Comparison of ENCODE assay signal across 23 cellular contexts in genomic region chr12:207804-208203, GRCh38. TPM values are rescaled to one million over a fixed set of nuclear protein-coding genes. Genes with fewer than 3 reads are reported as not detected.
"Had no signal": no experiment of that assay in that cellular context is flagged by ENCODE, and none has a peak within 500 bp of the region (broad histone marks: within the 10 kb centered on the region; RNA-seq: fewer than 3 reads in every experiment).

No MANE protein-coding gene starts in this region.

- H3K9me3 ChIP-seq: MG63 had no signal

- H3K4me3 Mint-ChIP-seq: IgD-negative memory B cell had no signal

- FAIRE-seq: HTR-8/SVneo, K562, RCC 7860 had no signal

- H3K36me3 ChIP-seq: MG63, SJSA1 had no signal

- DNase-seq: MG63, NCI-H1092, NCI-H1436, NCI-H187, NCI-H2029, NCI-H2081 treated with DMSO at 0.1 percent for 48 hours, NCI-H2171, NCI-H226, NCI-H446, NCI-H510A, NCI-H524 treated with DMSO at 0.1 percent for 48 hours, NCI-H69, NCI-H774, Right ventricle myocardium superior, RPMI8226, SIG-M5 had no signal

- H3K4me3 ChIP-seq: K562, MG63, SJSA1, SK-N-MC had no signal

- H3K27ac ChIP-seq: HL-60, SJSA1, SK-N-MC had no signal

- ATAC-seq: K562 had no signal

- H3K27ac Mint-ChIP-seq: IgD-negative memory B cell had no signal

RNA-seq across cellular contexts. Expression of gene SLC6A12, which starts 6.2 kb away (rescaled TPM):
- total RNA-seq: K562, SJSA1 had no signal
- polyA plus RNA-seq: IgD-negative memory B cell, K562 had no signal

RNA-seq across cellular contexts. Expression of gene SLC6A13, which starts 54.8 kb away (rescaled TPM):
- total RNA-seq: SJSA1 had no signal
- polyA plus RNA-seq: IgD-negative memory B cell had no signal
